Comparison of ENCODE assay signal across 21 cellular contexts in genomic region chr11:66294626-66295620, GRCh38. TPM values are rescaled to one million over a fixed set of nuclear protein-coding genes. Genes with fewer than 3 reads are reported as not detected.
DNase-seq lines count a peak whose midpoint lies in the region; ATAC-seq, FAIRE-seq and TF ChIP-seq lines count a peak whose summit lies in the region.
"Had no signal": no experiment of that assay in that cellular context is flagged by ENCODE, and none has a peak within 500 bp of the region (broad histone marks: within the 10 kb centered on the region; RNA-seq: fewer than 3 reads in every experiment).

No MANE protein-coding gene starts in this region.

- TF ChIP-seq EP300 in K562 (IDR thresholded peaks at IDR 0.05; ENCODE audit: low read length) = no peak

- peak overlapping the region; percentile 53 for H3K4ac ChIP-seq in neuronal stem cell (ENCODE audit: low read length)

- H3K9me1 ChIP-seq in K562 (ENCODE audit: control insufficient read depth, insufficient read depth, low read length) = no peaks in the 10 kb centered on the region

- H2AFZ ChIP-seq in K562 (ENCODE audit: low read depth, low read length) = no peak overlapping the region
- H2AFZ ChIP-seq in neuronal stem cell (ENCODE audit: low read length) = no peak overlapping the region

- H3K4me3 Mint-ChIP-seq in T-helper 17 cell = peak overlapping the region; percentile 39
- H3K4me3 Mint-ChIP-seq: CD4-positive, alpha-beta memory T cell; H9 had no signal

- H3K4me2 ChIP-seq in K562 (ENCODE audit: insufficient read depth, low read length) = no peak overlapping the region
- no peak overlapping the region for H3K4me2 ChIP-seq in neuronal stem cell (ENCODE audit: insufficient read depth, low read length, poor library complexity, severe bottlenecking)
- H3K4me2 ChIP-seq: A549 had no signal

- H4K8ac ChIP-seq in neuronal stem cell (ENCODE audit: low read depth, low read length) = no peak overlapping the region

- no peak overlapping the region for H4K91ac ChIP-seq in neuronal stem cell (ENCODE audit: low read depth, low read length, poor library complexity)

- H3K36me3 ChIP-seq in K562 (ENCODE audit: control insufficient read depth, insufficient read depth, low read length) (no peaks in the 10 kb centered on the region), neuronal stem cell (replicated peaks in 1 of 2; ENCODE audit: control insufficient read depth in 2 of 2, insufficient read depth in 2 of 2, low read length in 2 of 2) (no peaks in the 10 kb centered on the region), tibial artery (no peaks in the 10 kb centered on the region)
- H3K36me3 ChIP-seq: BE2C had no signal

- H3K27ac Mint-ChIP-seq in T-helper 17 cell = peak overlapping the region; percentile 34
- H3K27ac Mint-ChIP-seq: CD4-positive, alpha-beta memory T cell; H9; IgD-negative memory B cell had no signal

- WGBS in K562 (ENCODE audit: insufficient coverage, low coverage, missing lambda C conversion rate) = 74% methylated on average over 68 of the region's 123 CpGs
- no CpG with 5 or more reads among the region's 123 CpGs for WGBS in neuronal stem cell (ENCODE audit: extremely low coverage in 2 of 2, insufficient read length in 2 of 2, insufficient replicate concordance in 1 of 2), 2 donors

- no peak for FAIRE-seq in K562 (lab: Jason Lieb, UNC)
- FAIRE-seq: A549, D721Med, G401.6, GM12892, GM19239 had no signal

- no peak overlapping the region for H2BK120ac ChIP-seq in neuronal stem cell (ENCODE audit: low read depth, low read length)

- H3K79me2 ChIP-seq in K562 (ENCODE audit: control insufficient read depth, insufficient read depth, low read length) = no peaks in the 10 kb centered on the region

- in situ Hi-C loops in K562 (cut with MboI) = no loop called here

- H2BK5ac ChIP-seq in neuronal stem cell (ENCODE audit: low read length) = no peak overlapping the region

- ATAC-seq in T-helper 17 cell (no peak), K562 (no peak)
- ATAC-seq: A549 had no signal

- peaks cover 0 to 8% of the 10 kb centered on the region in 2 experiments; a peak in 2 of 5 replicates for H3K27me3 ChIP-seq in K562 (ENCODE audit: control insufficient read depth in 2 of 2, insufficient read depth in 2 of 2, low read length in 2 of 2)
- peaks cover 19 to 80% (median 40%) of the 10 kb centered on the region in 3 experiments for H3K27me3 ChIP-seq in neuronal stem cell (ENCODE audit: control insufficient read depth in 3 of 3, insufficient read depth in 3 of 3, low read depth in 1 of 3, low read length in 3 of 3)
- H3K27me3 ChIP-seq in tibial artery = peaks cover 0 to 57% of the 10 kb centered on the region in 2 donors
- H3K27me3 ChIP-seq: BE2C had no signal

- H3K9ac ChIP-seq in K562 (ENCODE audit: insufficient read depth in 1 of 2, low read depth in 2 of 2, low read length in 2 of 2) (no peak overlapping the region), neuronal stem cell (ENCODE audit: low read depth, low read length, poor library complexity) (no peak overlapping the region)

- H3K27me3 Mint-ChIP-seq in T-helper 17 cell = peaks cover 14% of the 10 kb centered on the region

- no peak overlapping the region for H3K27ac ChIP-seq in K562 (ENCODE audit: extremely low read depth, low read depth, low read length)
- H3K27ac ChIP-seq in neuronal stem cell (replicated peaks; ENCODE audit: low read length) = no peak overlapping the region
- no peak overlapping the region for H3K27ac ChIP-seq in tibial artery
- H3K27ac ChIP-seq: A549, C4-2B had no signal

- H3K14ac ChIP-seq in neuronal stem cell (ENCODE audit: low read length) = peak overlapping the region; percentile 71

- POLR2A ChIA-PET in K562 (lab: Yijun Ruan, JAX) = no interaction called here

- H3K4me3 ChIP-seq in K562 = no peak overlapping the region
- no peak overlapping the region for H3K4me3 ChIP-seq in neuronal stem cell (ENCODE audit: low read length in 2 of 2)
- no peak overlapping the region for H3K4me3 ChIP-seq in tibial artery
- H3K4me3 ChIP-seq: A549 had no signal

- no peak for TF ChIP-seq CTCF in K562 (IDR thresholded peaks at IDR 0.05 in 2 of 3, conservative IDR thresholded peaks at IDR 0.05 in 1 of 3; ENCODE audit: insufficient read depth in 2 of 3, low read depth in 1 of 3, low read length in 3 of 3)
- TF ChIP-seq CTCF in tibial artery (IDR thresholded peaks at IDR 0.05) = no peak

- no TSS peak for BruUV-seq in K562 (replicated peaks; lab: Mats Ljungman, UMichigan)

- intact Hi-C loops in K562 (cut with micrococcal nuclease) (no loop called here), tibial artery (cut with DNase I; ENCODE audit: low total_unique reads) (no loop called here)

- H2BK12ac ChIP-seq in neuronal stem cell (ENCODE audit: low read length) = no peak overlapping the region

- no peak for TF ChIP-seq RAD21 in K562 (CRISPR knock-in tag; conservative IDR thresholded peaks at IDR 0.05 in 1 of 2, IDR thresholded peaks at IDR 0.05 in 1 of 2)

- DNase-seq in T-helper 17 cell = no peak
- DNase-seq in K562 (ENCODE audit: extremely low read depth in 1 of 4, low spot score in 3 of 4) = no peak
- DNase-seq in neuronal stem cell (ENCODE audit: low spot score) = no peak
- no peak for DNase-seq in NCI-H510A treated with DMSO at 0.1 percent for 48 hours (lab: John Stamatoyannopoulos, UW)
- DNase-seq in tibial artery = no peak
- no peak for DNase-seq in NCI-H187 (lab: John Stamatoyannopoulos, UW)
- DNase-seq: BE2C; CD4-positive, alpha-beta memory T cell; DMS153; DMS79 treated with DMSO at 0.1 percent for 48 hours; EL; H9 had no signal

- H3K4me1 Mint-ChIP-seq in T-helper 17 cell = peaks cover 21% of the 10 kb centered on the region

- peak overlapping the region; percentile 75 for H2BK15ac ChIP-seq in neuronal stem cell (ENCODE audit: low read length)

- TF ChIP-seq POLR2A in K562 (conservative IDR thresholded peaks at IDR 0.05) = no peak

- H3K9me3 ChIP-seq in T-helper 17 cell (ENCODE audit: control insufficient read depth, low read length, poor library complexity, severe bottlenecking) = no peaks in the 10 kb centered on the region
- no peaks in the 10 kb centered on the region for H3K9me3 ChIP-seq in K562 (replicated peaks; ENCODE audit: control insufficient read depth, insufficient read depth, low read depth, low read length)
- peaks cover 0 to 5% of the 10 kb centered on the region in 2 donors for H3K9me3 ChIP-seq in neuronal stem cell (replicated peaks in 1 of 2; ENCODE audit: control insufficient read depth in 2 of 2, insufficient read depth in 1 of 2, low read depth in 1 of 2, low read length in 2 of 2)
- no peaks in the 10 kb centered on the region for H3K9me3 ChIP-seq in tibial artery
- H3K9me3 ChIP-seq: A549, BE2C had no signal

- H4K20me1 ChIP-seq in K562 (replicated peaks; ENCODE audit: control insufficient read depth, insufficient read depth, low read length) = 0 out of 2 replicates have a peak, but pooled peaks cover 5% of the 10 kb centered on the region

- peaks cover 6% of the 10 kb centered on the region for H3K79me1 ChIP-seq in neuronal stem cell (ENCODE audit: low read depth, low read length)

- H3K36me3 Mint-ChIP-seq in T-helper 17 cell (ENCODE audit: low read depth) = no peaks in the 10 kb centered on the region
- H3K36me3 Mint-ChIP-seq: CD4-positive, alpha-beta memory T cell had no signal

- no peak overlapping the region for H2AK5ac ChIP-seq in neuronal stem cell (ENCODE audit: low read depth, low read length)

- H3K23ac ChIP-seq in neuronal stem cell (ENCODE audit: low read depth, low read length, poor library complexity) = peak overlapping the region; percentile 85

- CTCF ChIA-PET in K562 (lab: Yijun Ruan, JAX; ENCODE audit: low intra/inter-chr PET ratio) = no interaction called here

- H3K4me1 ChIP-seq in K562 (replicated peaks in 1 of 2; ENCODE audit: control insufficient read depth in 2 of 2, insufficient read depth in 2 of 2, low read length in 2 of 2) (peaks cover 6 to 36% of the 10 kb centered on the region in 2 experiments), neuronal stem cell (ENCODE audit: control insufficient read depth in 2 of 2, insufficient read depth in 1 of 2, low read depth in 1 of 2, low read length in 2 of 2) (peaks cover 2 to 8% of the 10 kb centered on the region in 2 donors), tibial artery (peaks cover 0 to 16% (median 10%) of the 10 kb centered on the region in 4 donors)
- H3K4me1 ChIP-seq: BE2C had no signal

- H3K18ac ChIP-seq in neuronal stem cell (ENCODE audit: low read length) = no peak overlapping the region

RNA-seq across cellular contexts. Expression of gene TMEM151A, which starts 3.2 kb away (rescaled TPM):
- total RNA-seq in T-helper 17 cell (under 1 TPM; 0.16 to 0.32 TPM), K562 (2014; rRNA removed) (not detected in 2 replicates), K562 (2014; rRNA removed; fragmentation: Illumina TruSeq; extraction: Trizol) (not detected in 2 replicates), K562 (2015; rRNA removed; fragmentation: Illumina TruSeq; extraction: Trizol) (not detected in 2 replicates), K562 (2021) (not detected in 2 replicates)
- total RNA-seq in K562 (2011; cell fraction: chromatin; rRNA removed; ENCODE audit: low replicate concordance) = not detected in 2 replicates
- not detected in 2 replicates for total RNA-seq in K562 (2011; cell fraction: nucleolus; rRNA removed)
- total RNA-seq in K562 (2011; cell fraction: nucleoplasm; rRNA removed) = not detected in 2 replicates
- polyA plus RNA-seq in K562 (2011; rRNA removed) (not detected in 2 replicates), K562 (2014; fragmentation: Illumina TruSeq; extraction: Trizol) (not detected in 2 replicates), K562 (2014; fragmentation: Nextera tagmentation; extraction: Ambion mirVana) (not detected), K562 (2014; rRNA removed) (not detected in 2 replicates)
- 0.01 TPM in 1 of 2 replicates, not detected in the other for polyA plus RNA-seq in K562 (2011; cell fraction: cytosol; rRNA removed)
- not detected in 2 replicates for polyA plus RNA-seq in K562 (2011; cell fraction: nucleus; rRNA removed)
- not detected in 2 replicates for polyA plus RNA-seq in K562 (2012)
- not detected in 2 replicates for polyA minus RNA-seq in K562 (2011; rRNA and poly(A)+ RNA removed)
- not detected in 2 replicates for polyA minus RNA-seq in K562 (2011; cell fraction: cytosol; rRNA and poly(A)+ RNA removed)
- polyA minus RNA-seq in K562 (2011; cell fraction: nucleus; rRNA and poly(A)+ RNA removed) = 0.13 TPM in 1 of 2 replicates, not detected in the other
- polyA plus RNA-seq in neuronal stem cell (2013, experiment 1 of 2) = 0.15 TPM
- 0.17 TPM for polyA plus RNA-seq in neuronal stem cell (2013, experiment 2 of 2)
- total RNA-seq: CD4-positive, alpha-beta memory T cell had no signal
- polyA plus RNA-seq: AG04450; CD4-positive, alpha-beta memory T cell; IgD-negative memory B cell had no signal

RNA-seq across cellular contexts. Expression of gene YIF1A, which starts 6.0 kb away (rescaled TPM):
- total RNA-seq in T-helper 17 cell = 10 to 100 TPM; 32.6 to 35.1 TPM
- total RNA-seq in K562 (2011; cell fraction: chromatin; rRNA removed; ENCODE audit: low replicate concordance) = 49.3 and 178 TPM in 2 replicates
- 331 and 338 TPM in 2 replicates for total RNA-seq in K562 (2011; cell fraction: nucleolus; rRNA removed)
- 162 and 163 TPM in 2 replicates for total RNA-seq in K562 (2011; cell fraction: nucleoplasm; rRNA removed)
- 121 and 158 TPM in 2 replicates for total RNA-seq in K562 (2014; rRNA removed)
- 29.4 and 39.3 TPM in 2 replicates for total RNA-seq in K562 (2014; rRNA removed; fragmentation: Illumina TruSeq; extraction: Trizol)
- 44.8 and 51.6 TPM in 2 replicates for total RNA-seq in K562 (2015; rRNA removed; fragmentation: Illumina TruSeq; extraction: Trizol)
- total RNA-seq in K562 (2021) = 108 and 120 TPM in 2 replicates
- 77.2 and 108 TPM in 2 replicates for polyA plus RNA-seq in K562 (2011; rRNA removed)
- polyA plus RNA-seq in K562 (2011; cell fraction: cytosol; rRNA removed) = 234 and 367 TPM in 2 replicates
- polyA plus RNA-seq in K562 (2011; cell fraction: nucleus; rRNA removed) = 162 and 217 TPM in 2 replicates
- 106 and 144 TPM in 2 replicates for polyA plus RNA-seq in K562 (2012)
- 111 and 119 TPM in 2 replicates for polyA plus RNA-seq in K562 (2014; fragmentation: Illumina TruSeq; extraction: Trizol)
- polyA plus RNA-seq in K562 (2014; fragmentation: Nextera tagmentation; extraction: Ambion mirVana) = 10 to 100 TPM in 1 of 2 experiments, 1 to 10 TPM in 1; 8.6 to 33.6 TPM
- polyA plus RNA-seq in K562 (2014; rRNA removed) = 83.6 and 96.7 TPM in 2 replicates
- polyA minus RNA-seq in K562 (2011; rRNA and poly(A)+ RNA removed) = 84.7 and 117 TPM in 2 replicates
- polyA minus RNA-seq in K562 (2011; cell fraction: cytosol; rRNA and poly(A)+ RNA removed) = 120 and 144 TPM in 2 replicates
- 46.6 and 57.5 TPM in 2 replicates for polyA minus RNA-seq in K562 (2011; cell fraction: nucleus; rRNA and poly(A)+ RNA removed)
- polyA plus RNA-seq in neuronal stem cell (2013, experiment 1 of 2) = 75.4 TPM
- 75.5 TPM for polyA plus RNA-seq in neuronal stem cell (2013, experiment 2 of 2)

RNA-seq across cellular contexts. Expression of gene CNIH2, which starts 16.9 kb away (rescaled TPM):
- total RNA-seq in T-helper 17 cell (10 to 100 TPM in 1 of 2 donors, 1 to 10 TPM in 1; 9.0 to 14.4 TPM), K562 (2014; rRNA removed) (0.61 TPM in 1 of 2 replicates, not detected in the other), K562 (2014; rRNA removed; fragmentation: Illumina TruSeq; extraction: Trizol) (not detected in 2 replicates), K562 (2015; rRNA removed; fragmentation: Illumina TruSeq; extraction: Trizol) (0.11 and 0.40 TPM in 2 replicates), K562 (2021) (0.89 and 1.1 TPM in 2 replicates)
- 0.92 and 2.0 TPM in 2 replicates for total RNA-seq in K562 (2011; cell fraction: chromatin; rRNA removed; ENCODE audit: low replicate concordance)
- total RNA-seq in K562 (2011; cell fraction: nucleolus; rRNA removed) = 0.92 and 1.7 TPM in 2 replicates
- 0.95 and 1.2 TPM in 2 replicates for total RNA-seq in K562 (2011; cell fraction: nucleoplasm; rRNA removed)
- polyA plus RNA-seq in K562 (2011; rRNA removed) (0.26 and 0.30 TPM in 2 replicates), K562 (2014; fragmentation: Illumina TruSeq; extraction: Trizol) (0.36 and 0.65 TPM in 2 replicates), K562 (2014; fragmentation: Nextera tagmentation; extraction: Ambion mirVana) (not detected), K562 (2014; rRNA removed) (0.27 and 0.55 TPM in 2 replicates)
- polyA plus RNA-seq in K562 (2011; cell fraction: cytosol; rRNA removed) = 0.52 and 0.69 TPM in 2 replicates
- 1.1 and 1.7 TPM in 2 replicates for polyA plus RNA-seq in K562 (2011; cell fraction: nucleus; rRNA removed)
- 0.52 and 0.57 TPM in 2 replicates for polyA plus RNA-seq in K562 (2012)
- not detected in 2 replicates for polyA minus RNA-seq in K562 (2011; rRNA and poly(A)+ RNA removed)
- polyA minus RNA-seq in K562 (2011; cell fraction: cytosol; rRNA and poly(A)+ RNA removed) = not detected in 2 replicates
- 0.13 TPM in 1 of 2 replicates, not detected in the other for polyA minus RNA-seq in K562 (2011; cell fraction: nucleus; rRNA and poly(A)+ RNA removed)
- 24.3 TPM for polyA plus RNA-seq in neuronal stem cell (2013, experiment 1 of 2)
- polyA plus RNA-seq in neuronal stem cell (2013, experiment 2 of 2) = 24.3 TPM
- polyA plus RNA-seq: CD4-positive, alpha-beta memory T cell; IgD-negative memory B cell had no signal

RNA-seq across cellular contexts. Expression of gene CD248, which starts 21.9 kb away (rescaled TPM):
- total RNA-seq in T-helper 17 cell (not detected), K562 (2014; rRNA removed) (not detected in 2 replicates), K562 (2014; rRNA removed; fragmentation: Illumina TruSeq; extraction: Trizol) (not detected in 2 replicates), K562 (2015; rRNA removed; fragmentation: Illumina TruSeq; extraction: Trizol) (not detected in 2 replicates), K562 (2021) (0.09 and 0.20 TPM in 2 replicates)
- not detected in 2 replicates for total RNA-seq in K562 (2011; cell fraction: chromatin; rRNA removed; ENCODE audit: low replicate concordance)
- not detected in 2 replicates for total RNA-seq in K562 (2011; cell fraction: nucleolus; rRNA removed)
- not detected in 2 replicates for total RNA-seq in K562 (2011; cell fraction: nucleoplasm; rRNA removed)
- polyA plus RNA-seq in K562 (2011; rRNA removed) (not detected in 2 replicates), K562 (2014; fragmentation: Illumina TruSeq; extraction: Trizol) (not detected in 2 replicates), K562 (2014; fragmentation: Nextera tagmentation; extraction: Ambion mirVana) (not detected), K562 (2014; rRNA removed) (not detected in 2 replicates)
- not detected in 2 replicates for polyA plus RNA-seq in K562 (2011; cell fraction: cytosol; rRNA removed)
- polyA plus RNA-seq in K562 (2011; cell fraction: nucleus; rRNA removed) = not detected in 2 replicates
- polyA plus RNA-seq in K562 (2012) = 0.04 TPM in 1 of 2 replicates, not detected in the other
- not detected in 2 replicates for polyA minus RNA-seq in K562 (2011; rRNA and poly(A)+ RNA removed)
- polyA minus RNA-seq in K562 (2011; cell fraction: cytosol; rRNA and poly(A)+ RNA removed) = not detected in 2 replicates
- not detected in 2 replicates for polyA minus RNA-seq in K562 (2011; cell fraction: nucleus; rRNA and poly(A)+ RNA removed)
- 3.3 TPM for polyA plus RNA-seq in neuronal stem cell (2013, experiment 1 of 2)
- 3.2 TPM for polyA plus RNA-seq in neuronal stem cell (2013, experiment 2 of 2)
- total RNA-seq: HT-29 had no signal

RNA-seq across cellular contexts. Expression of gene RAB1B, which starts 26.5 kb away (rescaled TPM):
- total RNA-seq in T-helper 17 cell (10 to 100 TPM; 72.8 to 89.1 TPM), K562 (2014; rRNA removed) (102 and 135 TPM in 2 replicates), K562 (2014; rRNA removed; fragmentation: Illumina TruSeq; extraction: Trizol) (29.3 and 43.7 TPM in 2 replicates), K562 (2015; rRNA removed; fragmentation: Illumina TruSeq; extraction: Trizol) (83.8 and 85.1 TPM in 2 replicates), K562 (2021) (135 and 139 TPM in 2 replicates)
- 13.9 and 38.2 TPM in 2 replicates for total RNA-seq in K562 (2011; cell fraction: chromatin; rRNA removed; ENCODE audit: low replicate concordance)
- total RNA-seq in K562 (2011; cell fraction: nucleolus; rRNA removed) = 41.5 and 42.0 TPM in 2 replicates
- 31.3 and 34.9 TPM in 2 replicates for total RNA-seq in K562 (2011; cell fraction: nucleoplasm; rRNA removed)
- polyA plus RNA-seq in K562 (2011; rRNA removed) (98.6 and 129 TPM in 2 replicates), K562 (2014; fragmentation: Illumina TruSeq; extraction: Trizol) (140 and 182 TPM in 2 replicates), K562 (2014; fragmentation: Nextera tagmentation; extraction: Ambion mirVana) (10 to 100 TPM in 1 of 2 experiments, 1 to 10 TPM in 1; 5.6 to 16.0 TPM), K562 (2014; rRNA removed) (135 and 146 TPM in 2 replicates)
- 213 and 403 TPM in 2 replicates for polyA plus RNA-seq in K562 (2011; cell fraction: cytosol; rRNA removed)
- 62.4 and 74.2 TPM in 2 replicates for polyA plus RNA-seq in K562 (2011; cell fraction: nucleus; rRNA removed)
- 127 and 138 TPM in 2 replicates for polyA plus RNA-seq in K562 (2012)
- polyA minus RNA-seq in K562 (2011; rRNA and poly(A)+ RNA removed) = 57.1 and 92.7 TPM in 2 replicates
- 94.6 and 97.2 TPM in 2 replicates for polyA minus RNA-seq in K562 (2011; cell fraction: cytosol; rRNA and poly(A)+ RNA removed)
- polyA minus RNA-seq in K562 (2011; cell fraction: nucleus; rRNA and poly(A)+ RNA removed) = 10.4 and 16.3 TPM in 2 replicates
- 109 TPM for polyA plus RNA-seq in neuronal stem cell (2013, experiment 1 of 2)
- 106 TPM for polyA plus RNA-seq in neuronal stem cell (2013, experiment 2 of 2)
